In genomic region chr5:107529618-107530017, GRCh38 we compare ENCODE assay signal across 24 cellular contexts.
"Had no signal": no experiment of that assay in that cellular context is flagged by ENCODE, and none has a peak within 500 bp of the region (broad histone marks: within the 10 kb centered on the region; RNA-seq: fewer than 3 reads in every experiment).

No MANE protein-coding gene starts in this region.

- DNase-seq: dorsolateral prefrontal cortex; effector CD4-positive, alpha-beta T cell; endodermal cell; foreskin fibroblast; gastrocnemius medialis; head of caudate nucleus; left ventricle myocardium superior; lower lobe of right lung; naive thymus-derived CD8-positive, alpha-beta T cell; nephron progenitor cell; occipital lobe; ovary; posterior cingulate gyrus; psoas muscle; right cardiac atrium; sigmoid colon; stimulated activated CD4-positive, alpha-beta T cell treated with anti-CD3 and anti-CD28 coated beads, Interleukin-4, amount 100 ng/mL, for 4 hours; transverse colon had no signal

- H3K9me3 ChIP-seq: gastrocnemius medialis, lower lobe of right lung, ovary, psoas muscle, sigmoid colon, suprapubic skin, transverse colon, vagina had no signal

- H3K27ac ChIP-seq: dorsolateral prefrontal cortex, epithelial cell of prostate, gastrocnemius medialis, lower lobe of right lung, ovary, psoas muscle, sigmoid colon, suprapubic skin, transverse colon, vagina had no signal

- H3K27ac Mint-ChIP-seq: endodermal cell; naive thymus-derived CD8-positive, alpha-beta T cell; nephron progenitor cell; stimulated activated memory B cell treated with anti-CD40 and anti-IgM and Interleukin-4, amounts not matched to agents 10 μg/mL and 1 μg/mL and 100 μg/mL, for 72 hours; stimulated activated naive CD8-positive, alpha-beta T cell treated with anti-CD3 and anti-CD28 coated beads, Interleukin-15, Interleukin-2, amounts not matched to agents 100 ng/mL and 50 ng/mL, for 24 hours had no signal

- H3K27me3 ChIP-seq: dorsolateral prefrontal cortex, gastrocnemius medialis, ovary, sigmoid colon, suprapubic skin, transverse colon, vagina had no signal

- H3K4me1 Mint-ChIP-seq: naive thymus-derived CD8-positive, alpha-beta T cell; stimulated activated memory B cell treated with anti-CD40 and anti-IgM and Interleukin-4, amounts not matched to agents 10 μg/mL and 1 μg/mL and 100 μg/mL, for 72 hours had no signal

- H3K27me3 Mint-ChIP-seq: stimulated activated memory B cell treated with anti-CD40 and anti-IgM and Interleukin-4, amounts not matched to agents 10 μg/mL and 1 μg/mL and 100 μg/mL, for 72 hours had no signal

- H3K36me3 Mint-ChIP-seq: naive thymus-derived CD8-positive, alpha-beta T cell; stimulated activated memory B cell treated with anti-CD40 and anti-IgM and Interleukin-4, amounts not matched to agents 10 μg/mL and 1 μg/mL and 100 μg/mL, for 72 hours had no signal

- ATAC-seq: esophagus mucosa; gastrocnemius medialis; left ventricle myocardium superior; lower lobe of right lung; naive thymus-derived CD8-positive, alpha-beta T cell; psoas muscle; right cardiac atrium; stimulated activated memory B cell treated with anti-CD40 and anti-IgM and Interleukin-4, amounts not matched to agents 10 μg/mL and 1 μg/mL and 100 μg/mL, for 72 hours had no signal

- H3K9me3 Mint-ChIP-seq: endodermal cell; naive thymus-derived CD8-positive, alpha-beta T cell; nephron progenitor cell; stimulated activated memory B cell treated with anti-CD40 and anti-IgM and Interleukin-4, amounts not matched to agents 10 μg/mL and 1 μg/mL and 100 μg/mL, for 72 hours; stimulated activated naive CD8-positive, alpha-beta T cell treated with anti-CD3 and anti-CD28 coated beads, Interleukin-15, Interleukin-2, amounts not matched to agents 100 ng/mL and 50 ng/mL, for 24 hours had no signal

- H3K36me3 ChIP-seq: gastrocnemius medialis, lower lobe of right lung, ovary, sigmoid colon, suprapubic skin, transverse colon, vagina had no signal

- H3K4me3 ChIP-seq: dorsolateral prefrontal cortex, gastrocnemius medialis, lower lobe of right lung, ovary, psoas muscle, sigmoid colon, suprapubic skin, transverse colon, vagina had no signal

- H3K4me3 Mint-ChIP-seq: endodermal cell; naive thymus-derived CD8-positive, alpha-beta T cell; nephron progenitor cell; stimulated activated memory B cell treated with anti-CD40 and anti-IgM and Interleukin-4, amounts not matched to agents 10 μg/mL and 1 μg/mL and 100 μg/mL, for 72 hours; stimulated activated naive CD8-positive, alpha-beta T cell treated with anti-CD3 and anti-CD28 coated beads, Interleukin-15, Interleukin-2, amounts not matched to agents 100 ng/mL and 50 ng/mL, for 24 hours had no signal

- H3K4me1 ChIP-seq: gastrocnemius medialis, lower lobe of right lung, suprapubic skin, transverse colon, vagina had no signal
